In genomic region chr14:103442288-103442687, GRCh38 we compare ENCODE assay signal across 15 cellular contexts. TPM values are rescaled to one million over a fixed set of nuclear protein-coding genes. Genes with fewer than 3 reads are reported as not detected.
A peak's percentile ranks its signal among the peaks of the same experiment; 100 is the strongest.
DNase-seq lines count a peak whose midpoint lies in the region; ATAC-seq and TF ChIP-seq lines count a peak whose summit lies in the region.
"Had no signal": no experiment of that assay in that cellular context is flagged by ENCODE, and none has a peak within 500 bp of the region (broad histone marks: within the 10 kb centered on the region; RNA-seq: fewer than 3 reads in every experiment).

No MANE protein-coding gene starts in this region.

- H3K9me3 ChIP-seq in GM23248 (ENCODE audit: low read depth) (no peaks in the 10 kb centered on the region), adipocyte (ENCODE audit: control insufficient read depth, low read length) (no peaks in the 10 kb centered on the region), thyroid gland (no peaks in the 10 kb centered on the region), gastroesophageal sphincter (no peaks in the 10 kb centered on the region)
- H3K9me3 ChIP-seq: Caco-2 had no signal

- no peaks in the 10 kb centered on the region for H3K9me2 ChIP-seq in GM23248 (ENCODE audit: insufficient read depth)

- no peaks in the 10 kb centered on the region for H4K20me1 ChIP-seq in GM23248 (ENCODE audit: insufficient read depth)

- H3K4me2 ChIP-seq in GM23248 (ENCODE audit: unreplicated experiment), result no peak overlapping the region

- H3F3A ChIP-seq in GM23248 (ENCODE audit: insufficient read depth), result 0 out of 2 replicates have a peak, but pooled peaks cover 7% of the 10 kb centered on the region

- H3K4me3 ChIP-seq in GM23248 (no peak overlapping the region), adipocyte (ENCODE audit: low read length) (no peak overlapping the region), thyroid gland (replicated peaks in 1 of 3) (no peak overlapping the region), gastroesophageal sphincter (no peak overlapping the region)

- WGBS in GM23248 (ENCODE audit: low coverage in 1 of 2, low lambda C conversion rate in 2 of 2, missing lambda C conversion rate in 2 of 2), 2 experiments, result 74 to 82% methylated on average over 6 of the region's 6 CpGs
- 94 to 95% methylated on average over 6 of the region's 6 CpGs for WGBS in thyroid gland, 2 donors
- WGBS in gastroesophageal sphincter (ENCODE audit: low coverage in 1 of 2), 2 donors, result 83 to 94% methylated on average over 5 to 6 of the region's 6 CpGs

- H3K79me2 ChIP-seq in GM23248 (ENCODE audit: insufficient read depth), result peaks cover 100% of the 10 kb centered on the region

- H3K27me3 ChIP-seq in GM23248 (replicated peaks; ENCODE audit: insufficient read depth) (no peaks in the 10 kb centered on the region), adipocyte (replicated peaks; ENCODE audit: control insufficient read depth, insufficient read depth, low read length) (no peaks in the 10 kb centered on the region), thyroid gland (no peaks in the 10 kb centered on the region), gastroesophageal sphincter (no peaks in the 10 kb centered on the region)

- peak overlapping the region; percentile 10; the same call in 1 of the 2 replicates for H3K27ac ChIP-seq in GM23248
- peak overlapping the region in 2 of 3 donors; percentile 8 to 14 for H3K27ac ChIP-seq in thyroid gland
- H3K27ac ChIP-seq in gastroesophageal sphincter, result no peak overlapping the region

- TF ChIP-seq POLR2A in thyroid gland (IDR thresholded peaks at IDR 0.05) (no peak), gastroesophageal sphincter (IDR thresholded peaks at IDR 0.05) (no peak)

- H3K4me1 ChIP-seq in GM23248 (ENCODE audit: insufficient read depth), result peaks cover 5% of the 10 kb centered on the region; the same call in 1 of the 2 replicates
- H3K4me1 ChIP-seq in adipocyte (ENCODE audit: control insufficient read depth, insufficient read depth, low read length), result peaks cover 22% of the 10 kb centered on the region
- peaks cover 32 to 37% of the 10 kb centered on the region in 2 donors for H3K4me1 ChIP-seq in thyroid gland
- peaks cover 0 to 23% (median 3%) of the 10 kb centered on the region in 3 donors for H3K4me1 ChIP-seq in gastroesophageal sphincter

- no peak for TF ChIP-seq EP300 in gastroesophageal sphincter (IDR thresholded peaks at IDR 0.05)

- intact Hi-C loops in thyroid gland (cut with DNase I), result loop anchor here (10.0 kb wide), 1 partner anchor 57 kb away; the partner anchor contains the start of gene MARK3

- in situ Hi-C loops in GM23248 (cut with MboI), result no loop called here

- 0 out of 2 replicates have a peak, but pooled peaks cover 21% of the 10 kb centered on the region for H3K36me3 ChIP-seq in GM23248 (ENCODE audit: low read depth)
- peaks cover 12% of the 10 kb centered on the region for H3K36me3 ChIP-seq in adipocyte (ENCODE audit: control insufficient read depth, insufficient read depth, low read length, severe bottlenecking)
- H3K36me3 ChIP-seq in thyroid gland, result no peaks in the 10 kb centered on the region
- peaks cover 0 to 19% of the 10 kb centered on the region in 2 donors for H3K36me3 ChIP-seq in gastroesophageal sphincter

- TF ChIP-seq CTCF in thyroid gland (IDR thresholded peaks at IDR 0.05) (no peak), gastroesophageal sphincter (IDR thresholded peaks at IDR 0.05) (no peak)

- ATAC-seq in gastroesophageal sphincter, result no peak

- DNase-seq in GM23248, result peak; percentile 52
- DNase-seq in adipocyte (ENCODE audit: low read depth), result peak; percentile 66
- DNase-seq in fibroblast of peridontal ligament (ENCODE audit: extremely low read depth), result peak; percentile 70
- DNase-seq in thyroid gland, result no peak
- DNase-seq in ecto neural progenitor cell (ENCODE audit: low spot score), result no peak
- DNase-seq in NCI-H2107 treated with DMSO at 0.1 percent for 48 hours (lab: John Stamatoyannopoulos, UW; ENCODE audit: unreplicated experiment), result no peak
- DNase-seq: Caco-2; CD4-positive, CD25-positive, alpha-beta regulatory T cell; DMS153; H9; Kasumi-1; NCI-H1105 treated with DMSO at 0.1 percent for 48 hours; NCI-H1694 treated with DMSO at 0.1 percent for 48 hours; NCI-H69 had no signal

- H2AFZ ChIP-seq in GM23248, result no peak overlapping the region

- H3K9ac ChIP-seq in GM23248 (no peak overlapping the region; the same call in 1 of the 2 replicates), adipocyte (ENCODE audit: low read length) (no peak overlapping the region)

RNA-seq across cellular contexts. Expression of gene MARK3, which starts 57.1 kb away (rescaled TPM):
- 80.6 and 107 TPM in 2 replicates for total RNA-seq in GM23248 (2014; rRNA removed; shearing (Covaris generic))
- 32.3 and 32.9 TPM in 2 replicates for polyA plus RNA-seq in GM23248 (2016; fragmentation: Nextera tagmentation; extraction: Ambion mirVana)
- 100 to 1,000 TPM; 105 to 164 (median 114) TPM for total RNA-seq in thyroid gland
- total RNA-seq in gastroesophageal sphincter, result 100 to 1,000 TPM in 1 of 4 donors, 10 to 100 TPM in 3; 65.1 to 127 (median 70.4) TPM

Comparison
In these comparisons a context has a peak if more than half of its experiments do, and no peak if none do; other contexts are left out.
1. DNase-seq: peak in GM23248 (single experiment), adipocyte (single experiment) and fibroblast of peridontal ligament (single experiment); none in thyroid gland (0 of 2), ecto neural progenitor cell (single experiment) and NCI-H2107 treated with DMSO at 0.1 percent for 48 hours (single experiment).
2. H3K27ac ChIP-seq: peak in GM23248 (single experiment) and thyroid gland (2 of 3); none in gastroesophageal sphincter (0 of 4).